Comparison of ENCODE assay signal across 8 cellular contexts in the genomic region with DNA sequence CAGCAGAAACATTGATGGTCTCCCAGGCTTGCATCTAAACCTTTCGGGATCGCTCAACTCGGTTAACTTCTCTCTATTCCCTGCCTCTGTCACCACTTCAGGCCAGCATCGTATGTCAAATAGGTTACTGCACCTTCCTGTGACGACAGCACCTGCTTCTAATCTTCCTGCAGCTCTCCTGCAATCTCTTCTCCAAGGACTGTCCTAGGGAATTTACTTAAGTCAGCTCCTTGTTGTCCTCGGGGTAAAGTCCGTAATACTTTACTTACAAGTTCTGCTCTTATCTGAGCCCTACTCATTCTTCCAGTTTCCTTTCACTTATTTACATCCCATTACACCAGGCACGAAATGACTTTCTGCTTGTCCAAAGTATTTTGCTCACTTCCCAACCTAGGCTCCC.
"Had no signal": no experiment of that assay in that cellular context is flagged by ENCODE, and none has a peak within 500 bp of the region (broad histone marks: within the 10 kb centered on the region; RNA-seq: fewer than 3 reads in every experiment).

No MANE protein-coding gene starts in this region.

- H3K27ac Mint-ChIP-seq: GM23338, H9 had no signal

- DNase-seq: H9, HCEC 1CT, IMR-90 had no signal

- H3K9me3 Mint-ChIP-seq: GM23338, H9 had no signal

- H3K4me3 Mint-ChIP-seq: GM23338, H9 had no signal

- ATAC-seq: GM23338, K562 had no signal

- H3K4me3 ChIP-seq: GM23338, K562 had no signal

- FAIRE-seq: H1, H54, HTR-8/SVneo, K562 had no signal
